ENCODE assay signal across 21 cellular contexts in the genomic region with DNA sequence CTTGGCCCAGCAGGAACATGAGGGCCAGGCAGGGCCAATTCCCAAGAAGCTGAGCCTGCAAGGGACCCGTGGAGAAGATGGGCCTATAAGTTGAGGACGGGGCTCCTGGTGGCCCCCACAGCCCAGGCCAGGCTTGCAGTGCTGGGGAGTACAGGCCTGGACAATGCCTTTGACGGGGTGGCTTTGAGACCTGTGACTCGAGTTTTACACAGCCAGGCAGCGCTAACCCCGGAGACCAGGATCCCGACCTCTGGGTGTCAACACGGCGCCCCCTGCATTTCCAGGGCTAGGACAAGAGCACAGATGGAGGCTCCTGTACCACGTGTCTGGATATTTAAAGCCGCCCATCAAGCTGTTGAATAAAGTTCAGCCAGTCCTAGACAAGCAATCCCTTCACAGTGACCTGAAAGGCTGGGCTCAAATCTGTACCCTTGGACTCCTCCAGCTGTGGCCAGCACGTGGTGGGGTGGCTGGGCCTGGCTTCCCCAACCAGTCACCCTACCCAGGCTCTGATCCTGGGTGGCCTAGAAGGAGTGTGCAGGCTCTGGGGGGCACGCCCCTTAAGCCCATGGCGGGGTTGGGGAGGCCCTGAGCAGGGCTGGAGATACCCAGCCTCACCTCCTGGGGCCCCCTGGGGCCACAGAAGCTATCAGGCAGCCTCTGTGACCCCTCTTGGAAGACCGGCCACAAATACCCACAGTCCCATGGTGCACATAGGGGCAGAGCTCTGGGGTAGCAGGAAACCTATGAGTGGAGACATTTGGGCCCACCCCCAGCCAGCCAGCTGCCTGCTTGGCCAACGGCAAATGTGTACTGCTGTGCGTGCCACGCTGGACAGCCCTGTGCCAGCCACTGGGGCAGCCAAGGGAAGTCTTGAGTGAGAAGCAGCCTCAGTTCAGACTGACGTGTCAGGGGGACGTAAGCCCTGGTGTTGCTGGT.
"Had no signal": no experiment of that assay in that cellular context is flagged by ENCODE, and none has a peak within 500 bp of the region (broad histone marks: within the 10 kb centered on the region; RNA-seq: fewer than 3 reads in every experiment).

No MANE protein-coding gene starts in this region.

- H3K27ac Mint-ChIP-seq: activated CD8-positive, alpha-beta T cell treated with anti-CD3 and anti-CD28 coated beads, Interleukin-2, amount 10 ng/mL, durations not matched to agents 7 days and 5 days; activated naive CD8-positive, alpha-beta T cell treated with anti-CD3 and anti-CD28 coated beads for 36 hours; activated T-helper 1 cell treated with anti-CD3 and anti-CD28 coated beads, Interleukin-12 subunit alpha, Interleukin-12 subunit beta, Interleukin-2, Interleukin-4 antibody, amounts not matched to agents 30 ng/mL and 10 ng/mL and 1 ng/mL, durations not matched to agents 14 hours and 24 hours and 36 hours; stimulated activated memory B cell treated with anti-CD40 and anti-IgM and Interleukin-4, amounts not matched to agents 10 μg/mL and 1 μg/mL and 100 μg/mL, for 72 hours; T-helper 17 cell; type B pancreatic cell had no signal

- H3K4me1 ChIP-seq: breast epithelium, lower lobe of right lung had no signal

- H3K4me1 Mint-ChIP-seq: neural crest cell had no signal

- H3K9me3 Mint-ChIP-seq: activated naive CD8-positive, alpha-beta T cell treated with anti-CD3 and anti-CD28 coated beads for 36 hours; activated T-helper 1 cell treated with anti-CD3 and anti-CD28 coated beads, Interleukin-12 subunit alpha, Interleukin-12 subunit beta, Interleukin-2, Interleukin-4 antibody, amounts not matched to agents 30 ng/mL and 10 ng/mL and 1 ng/mL, durations not matched to agents 14 hours and 24 hours and 36 hours; stimulated activated memory B cell treated with anti-CD40 and anti-IgM and Interleukin-4, amounts not matched to agents 10 μg/mL and 1 μg/mL and 100 μg/mL, for 72 hours; type B pancreatic cell had no signal

- H3K27ac ChIP-seq: breast epithelium, coronary artery, esophagus squamous epithelium, heart left ventricle, lower lobe of right lung, thoracic aorta had no signal

- H3K9me3 ChIP-seq: esophagus squamous epithelium, lower lobe of right lung, thoracic aorta had no signal

- ATAC-seq: activated CD8-positive, alpha-beta T cell treated with anti-CD3 and anti-CD28 coated beads, Interleukin-2, amount 10 ng/mL, durations not matched to agents 7 days and 5 days; mucosa of descending colon; sciatic nerve; stimulated activated memory B cell treated with anti-CD40 and anti-IgM and Interleukin-4, amounts not matched to agents 10 μg/mL and 1 μg/mL and 100 μg/mL, for 72 hours; T-helper 17 cell had no signal

- H3K4me3 ChIP-seq: breast epithelium, coronary artery, esophagus squamous epithelium, heart left ventricle, lower lobe of right lung, mucosa of descending colon, thoracic aorta had no signal

- H3K36me3 Mint-ChIP-seq: activated naive CD8-positive, alpha-beta T cell treated with anti-CD3 and anti-CD28 coated beads for 36 hours; stimulated activated memory B cell treated with anti-CD40 and anti-IgM and Interleukin-4, amounts not matched to agents 10 μg/mL and 1 μg/mL and 100 μg/mL, for 72 hours; type B pancreatic cell had no signal

- H3K27me3 Mint-ChIP-seq: activated naive CD8-positive, alpha-beta T cell treated with anti-CD3 and anti-CD28 coated beads for 36 hours; type B pancreatic cell had no signal

- H3K4me3 Mint-ChIP-seq: activated CD8-positive, alpha-beta T cell treated with anti-CD3 and anti-CD28 coated beads, Interleukin-2, amount 10 ng/mL, durations not matched to agents 7 days and 5 days; activated naive CD8-positive, alpha-beta T cell treated with anti-CD3 and anti-CD28 coated beads for 36 hours; activated T-helper 1 cell treated with anti-CD3 and anti-CD28 coated beads, Interleukin-12 subunit alpha, Interleukin-12 subunit beta, Interleukin-2, Interleukin-4 antibody, amounts not matched to agents 30 ng/mL and 10 ng/mL and 1 ng/mL, durations not matched to agents 14 hours and 24 hours and 36 hours; neural crest cell; stimulated activated memory B cell treated with anti-CD40 and anti-IgM and Interleukin-4, amounts not matched to agents 10 μg/mL and 1 μg/mL and 100 μg/mL, for 72 hours; T-helper 17 cell; type B pancreatic cell had no signal

- H3K36me3 ChIP-seq: breast epithelium, esophagus squamous epithelium, heart left ventricle, lower lobe of right lung, thoracic aorta had no signal

- DNase-seq: activated CD4-positive, alpha-beta T cell treated with anti-CD3 and anti-CD28 coated beads, Interleukin-2, amount 50 U/mL, for 1 hour; activated CD8-positive, alpha-beta T cell treated with anti-CD3 and anti-CD28 coated beads, Interleukin-2, amount 10 ng/mL, durations not matched to agents 7 days and 5 days; activated naive CD8-positive, alpha-beta T cell treated with anti-CD3 and anti-CD28 coated beads for 36 hours; cerebellar nuclear complex; esophagus squamous epithelium; heart left ventricle; lower lobe of right lung; mesendoderm; mucosa of descending colon; small intestine; stimulated activated CD4-positive, alpha-beta T cell treated with anti-CD3 and anti-CD28 coated beads, Interleukin-2, amount 100 ng/mL, for 24 hours; SW 1271; T-helper 17 cell had no signal
